In the genomic region with DNA sequence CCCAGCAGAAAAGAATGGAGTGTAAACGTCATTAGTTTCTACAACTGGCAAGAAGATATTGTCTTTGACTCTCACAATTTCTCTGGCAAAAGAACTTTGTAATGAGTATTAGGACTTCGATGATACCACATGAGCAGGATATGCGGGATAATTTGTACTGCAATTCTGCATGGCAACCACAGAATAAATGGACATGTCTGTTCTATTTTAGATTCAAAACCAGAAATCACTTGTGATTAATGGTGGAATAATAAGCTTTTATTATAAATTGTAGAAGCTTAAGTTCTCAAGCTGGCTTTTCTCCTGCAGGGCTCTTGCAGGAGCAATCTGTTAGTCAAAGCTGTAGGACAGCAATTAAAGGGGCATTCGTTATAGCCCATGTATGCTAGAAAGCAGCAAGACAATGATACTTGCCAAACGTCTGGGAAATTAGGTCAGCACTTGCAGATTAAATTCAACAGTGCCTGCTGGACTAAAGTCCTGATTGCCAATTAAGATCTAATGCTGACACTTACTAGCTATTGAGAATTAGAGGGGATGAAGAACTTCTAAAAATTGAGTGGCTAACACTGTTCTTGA, we compare ENCODE assay signal across 25 cellular contexts.
"Had no signal": no experiment of that assay in that cellular context is flagged by ENCODE, and none has a peak within 500 bp of the region (broad histone marks: within the 10 kb centered on the region; RNA-seq: fewer than 3 reads in every experiment).

No MANE protein-coding gene starts in this region.

- H3K9me3 ChIP-seq: body of pancreas, colonic mucosa, tibial artery had no signal

- H3K4me3 ChIP-seq: body of pancreas, colonic mucosa, lung, tibial artery had no signal

- DNase-seq: activated CD4-positive, alpha-beta memory T cell treated with anti-CD3 and anti-CD28 coated beads, Interleukin-2, amount 10 ng/mL, durations not matched to agents 7 days and 5 days; activated CD4-positive, alpha-beta T cell treated with anti-CD3 and anti-CD28 coated beads for 48 hours; activated CD4-positive, CD25-positive, alpha-beta regulatory T cell; activated CD8-positive, alpha-beta memory T cell treated with anti-CD3 and anti-CD28 coated beads, Interleukin-2, amount 10 ng/mL, durations not matched to agents 7 days and 5 days; activated naive CD4-positive, alpha-beta T cell; activated naive CD8-positive, alpha-beta T cell treated with anti-CD3 and anti-CD28 coated beads, Interleukin-2, amount 10 ng/mL, durations not matched to agents 7 days and 5 days; amygdala; body of pancreas; caudate nucleus; colonic mucosa; endodermal cell; foreskin keratinocyte; hypothalamus; natural killer cell; stimulated activated CD4-positive, alpha-beta T cell treated with anti-CD3 and anti-CD28 coated beads, Interleukin-12 subunit alpha, Interleukin-12 subunit beta, amount 100 ng/mL, for 4 hours; stimulated activated CD4-positive, alpha-beta T cell treated with anti-CD3 and anti-CD28 coated beads, Interleukin-2, amount 100 ng/mL, for 24 hours; stimulated activated naive CD8-positive, alpha-beta T cell treated with anti-CD3 and anti-CD28 coated beads, Interleukin-15, Interleukin-2, amounts not matched to agents 100 U/mL and 50 U/mL, for 24 hours; substantia nigra; T-helper 9 cell; tibial artery had no signal

- H3K27me3 ChIP-seq: body of pancreas, colonic mucosa, foreskin keratinocyte, tibial artery had no signal

- H3K4me1 ChIP-seq: body of pancreas, colonic mucosa, foreskin keratinocyte, tibial artery had no signal

- H3K36me3 ChIP-seq: colonic mucosa, tibial artery had no signal

- ATAC-seq: activated CD8-positive, alpha-beta memory T cell treated with anti-CD3 and anti-CD28 coated beads, Interleukin-2, amount 10 ng/mL, durations not matched to agents 7 days and 5 days; activated T-helper 17 cell treated with anti-CD3 and anti-CD28 coated beads, Interleukin-2, amount 50 U/mL, for 72 hours; body of pancreas; foreskin keratinocyte; left lobe of liver; natural killer cell; stimulated activated naive CD8-positive, alpha-beta T cell treated with anti-CD3 and anti-CD28 coated beads, Interleukin-15, Interleukin-2, amounts not matched to agents 100 U/mL and 50 U/mL, for 24 hours had no signal

- H3K27ac ChIP-seq: body of pancreas, colonic mucosa, foreskin keratinocyte, tibial artery had no signal

- FAIRE-seq: keratinocyte, urothelium cell line had no signal
